ENCODE assay signal across 16 cellular contexts in genomic region chr10:123913688-123914268, GRCh38. TPM values are rescaled to one million over a fixed set of nuclear protein-coding genes. Genes with fewer than 3 reads are reported as not detected.
DNase-seq lines count a peak whose midpoint lies in the region; FAIRE-seq and TF ChIP-seq lines count a peak whose summit lies in the region.
"Had no signal": no experiment of that assay in that cellular context is flagged by ENCODE, and none has a peak within 500 bp of the region (broad histone marks: within the 10 kb centered on the region; RNA-seq: fewer than 3 reads in every experiment).

No MANE protein-coding gene starts in this region.

- TF ChIP-seq POLR2A in H1 (IDR thresholded peaks at IDR 0.05; ENCODE audit: control extremely low read depth in 1 of 2, low read depth in 2 of 2, low read length in 2 of 2): no peak

- H4K20me1 ChIP-seq in H1 (replicated peaks in 1 of 2; ENCODE audit: control insufficient read depth in 1 of 2, insufficient read depth in 2 of 2, low read length in 2 of 2): no peaks in the 10 kb centered on the region
- no peaks in the 10 kb centered on the region for H4K20me1 ChIP-seq in neural progenitor cell (ENCODE audit: low read depth)

- no peak overlapping the region for H3K18ac ChIP-seq in H1 (ENCODE audit: extremely low read depth, low read length)

- H3K27me3 ChIP-seq in H1 (replicated peaks in 1 of 4; ENCODE audit: control insufficient read depth in 3 of 4, extremely low read depth in 1 of 4, insufficient read depth in 3 of 4, low read length in 3 of 4) (no peaks in the 10 kb centered on the region; a peak in 1 of 7 replicates), neural progenitor cell (no peaks in the 10 kb centered on the region)

- H3K4me3 ChIP-seq in H1 (ENCODE audit: extremely low read depth in 1 of 4, insufficient read depth in 2 of 4, low read depth in 3 of 4, low read length in 4 of 4) (no peak overlapping the region), neural progenitor cell (no peak overlapping the region)

- peaks cover 4% of the 10 kb centered on the region for H3K9me3 Mint-ChIP-seq in neural progenitor cell
- H3K9me3 Mint-ChIP-seq: stimulated activated naive CD8-positive, alpha-beta T cell treated with anti-CD3 and anti-CD28 coated beads, Interleukin-15, Interleukin-2, amounts not matched to agents 100 ng/mL and 50 ng/mL, for 24 hours had no signal

- H3K4me1 ChIP-seq in H1 (replicated peaks in 1 of 4; ENCODE audit: control insufficient read depth in 3 of 4, insufficient read depth in 4 of 4, low read length in 3 of 4) (peaks cover 0 to 11% (median 5%) of the 10 kb centered on the region in 4 experiments; a peak in 6 of 7 replicates), neural progenitor cell (peaks cover 11% of the 10 kb centered on the region)

- CTCF ChIA-PET in H1 (lab: Charles Lee; ENCODE audit: partially characterized antibody): interaction anchor here (1.4 to 5.4 kb wide), 7 partner anchors 10 to 250 kb away, joined by 3 to 24 read pairs (median 4); no protein-coding TSS in a partner anchor

- H2AFZ ChIP-seq in H1 (ENCODE audit: low read length): no peak overlapping the region
- H2AFZ ChIP-seq in neural progenitor cell (replicated peaks): no peak overlapping the region

- no peak overlapping the region for H3K14ac ChIP-seq in H1 (ENCODE audit: insufficient read length)

- no peak overlapping the region for H3K4me3 Mint-ChIP-seq in neural progenitor cell
- H3K4me3 Mint-ChIP-seq: activated T-helper 17 cell treated with anti-CD3 and anti-CD28 coated beads, Interleukin-2, amount 50 U/mL, for 72 hours; stimulated activated naive CD8-positive, alpha-beta T cell treated with anti-CD3 and anti-CD28 coated beads, Interleukin-15, Interleukin-2, amounts not matched to agents 100 ng/mL and 50 ng/mL, for 24 hours had no signal

- 76% methylated on average over 8 of the region's 8 CpGs; no CpG with 5 or more reads in 1 of the 2 experiments for WGBS in H1 (ENCODE audit: extremely low coverage in 1 of 2, insufficient coverage in 1 of 2, insufficient read length in 1 of 2, insufficient replicate concordance in 2 of 2, low coverage in 1 of 2, low lambda C conversion rate in 2 of 2, missing lambda C conversion rate in 1 of 2), 2 experiments

- peaks cover 25% of the 10 kb centered on the region for H3K4me1 Mint-ChIP-seq in neural progenitor cell
- H3K4me1 Mint-ChIP-seq: activated T-helper 17 cell treated with anti-CD3 and anti-CD28 coated beads, Interleukin-2, amount 50 U/mL, for 72 hours had no signal

- H3K23me2 ChIP-seq in H1 (ENCODE audit: low read depth, low read length): peaks cover 3% of the 10 kb centered on the region; the same call in 1 of the 2 replicates

- H3K79me1 ChIP-seq in H1 (ENCODE audit: low read depth, low read length): no peaks in the 10 kb centered on the region

- no peak overlapping the region for H3K27ac ChIP-seq in H1 (ENCODE audit: low read depth, low read length)
- no peak overlapping the region for H3K27ac ChIP-seq in neural progenitor cell
- H3K27ac ChIP-seq in caudate nucleus (ENCODE audit: low read depth, low read length): no peak overlapping the region
- H3K27ac ChIP-seq: 22Rv1 had no signal

- H3K36me3 ChIP-seq in H1 (ENCODE audit: control insufficient read depth in 2 of 4, insufficient read depth in 4 of 4, low read length in 3 of 4): no peaks in the 10 kb centered on the region
- no peaks in the 10 kb centered on the region for H3K36me3 ChIP-seq in neural progenitor cell

- no peak overlapping the region for H3K27ac Mint-ChIP-seq in neural progenitor cell
- H3K27ac Mint-ChIP-seq: activated T-helper 17 cell treated with anti-CD3 and anti-CD28 coated beads, Interleukin-2, amount 50 U/mL, for 72 hours; stimulated activated naive CD8-positive, alpha-beta T cell treated with anti-CD3 and anti-CD28 coated beads, Interleukin-15, Interleukin-2, amounts not matched to agents 100 ng/mL and 50 ng/mL, for 24 hours had no signal

- peak; percentile 8 for DNase-seq in NCI-H1092 treated with DMSO at 0.1 percent for 48 hours (lab: John Stamatoyannopoulos, UW)
- no peak for DNase-seq in NCI-H1092 (lab: John Stamatoyannopoulos, UW)
- peak; percentile 10 for DNase-seq in NAMALWA (ENCODE audit: low spot score)
- no peak for DNase-seq in H1 (ENCODE audit: low read depth in 1 of 2, low spot score in 2 of 2)
- peak; percentile 58 for DNase-seq in neural progenitor cell (ENCODE audit: low spot score)
- no peak for DNase-seq in activated CD8-positive, alpha-beta memory T cell treated with anti-CD3 and anti-CD28 coated beads, Interleukin-2, amount 50 U/mL, for 48 hours
- DNase-seq in RCC 7860 (ENCODE audit: low spot score): no peak
- no peak for DNase-seq in caudate nucleus (lab: John Stamatoyannopoulos, UW)
- DNase-seq: activated CD4-positive, alpha-beta T cell treated with anti-CD3 and anti-CD28 coated beads for 1 hour; DMS153; NCI-H2081; stimulated activated CD4-positive, alpha-beta T cell treated with anti-CD3 and anti-CD28 coated beads, Interleukin-1b, Interleukin-23, amount 100 ng/mL, for 48 hours had no signal

- H3K56ac ChIP-seq in H1 (replicated peaks; ENCODE audit: insufficient read length, low read depth, low read length): no peak overlapping the region

- TF ChIP-seq RAD21 in H1 (IDR thresholded peaks at IDR 0.05 in 1 of 2, conservative IDR thresholded peaks at IDR 0.05 in 1 of 2; ENCODE audit: low read depth in 2 of 2, low read length in 2 of 2): no peak

- H3K79me2 ChIP-seq in H1 (ENCODE audit: control insufficient read depth in 1 of 2, insufficient read depth in 2 of 2, low read length in 2 of 2) (no peaks in the 10 kb centered on the region), neural progenitor cell (ENCODE audit: low read depth) (no peaks in the 10 kb centered on the region)

- no peak overlapping the region for H2BK12ac ChIP-seq in H1 (ENCODE audit: low read depth, low read length)

- 0 out of 2 replicates have a peak overlapping the region, but pooled peaks have one; percentile 4 for H2BK5ac ChIP-seq in H1 (ENCODE audit: low read depth, low read length)

- no peak for TF ChIP-seq EP300 in H1 (IDR thresholded peaks at IDR 0.05; ENCODE audit: borderline replicate concordance in 1 of 2, low read depth in 2 of 2, low read length in 2 of 2)

- H2BK120ac ChIP-seq in H1 (replicated peaks; ENCODE audit: low read depth, low read length): no peak overlapping the region

- H3K27me3 Mint-ChIP-seq in neural progenitor cell (ENCODE audit: insufficient read depth, low read depth): peaks cover 12% of the 10 kb centered on the region

- H2BK15ac ChIP-seq in H1 (ENCODE audit: low read length): no peak overlapping the region

- POLR2A ChIA-PET in H1 (lab: Charles Lee; ENCODE audit: partially characterized antibody): interaction anchor here (1.5 kb wide), 1 partner anchor 16 kb away, joined by 4 read pairs; no protein-coding TSS in a partner anchor

- H3K9me3 ChIP-seq in H1 (ENCODE audit: insufficient read depth in 2 of 2, low read depth in 1 of 2, low read length in 1 of 2) (no peaks in the 10 kb centered on the region), neural progenitor cell (ENCODE audit: low read depth) (no peaks in the 10 kb centered on the region)

- H3K4me2 ChIP-seq in H1 (ENCODE audit: insufficient read depth in 1 of 2, low read depth in 2 of 2, low read length in 2 of 2) (peak overlapping the region in 1 of 2 experiments; percentile 22; a peak in 1 of 4 replicates), neural progenitor cell (peak overlapping the region; percentile 22)

- no peak overlapping the region for H4K91ac ChIP-seq in H1 (replicated peaks; ENCODE audit: insufficient read length, low read length)

- H2AK5ac ChIP-seq in H1 (ENCODE audit: low read depth, low read length): no peak overlapping the region

- H3K36me3 Mint-ChIP-seq in neural progenitor cell: no peaks in the 10 kb centered on the region

- no peak overlapping the region for H3K9ac ChIP-seq in H1 (replicated peaks in 1 of 4; ENCODE audit: extremely low read depth in 1 of 4, low read depth in 3 of 4, low read length in 3 of 4)
- no peak overlapping the region for H3K9ac ChIP-seq in neural progenitor cell

- no peak for TF ChIP-seq CTCF in H1 (IDR thresholded peaks at IDR 0.05; ENCODE audit: control extremely low read depth in 1 of 3, insufficient read depth in 1 of 3, low read depth in 1 of 3, low read length in 3 of 3)
- no peak for TF ChIP-seq CTCF in neural progenitor cell (IDR thresholded peaks at IDR 0.05)

- H2BK20ac ChIP-seq in H1 (ENCODE audit: low read length): no peak overlapping the region; the same call in 1 of the 2 replicates

- no peak overlapping the region for H4K5ac ChIP-seq in H1 (ENCODE audit: insufficient read length, low read depth, low read length)

- peak; percentile 60 for FAIRE-seq in H1 (lab: Jason Lieb, UNC)
- no peak for FAIRE-seq in RCC 7860 (lab: Jason Lieb, UNC)

- H3K23ac ChIP-seq in H1 (ENCODE audit: insufficient read length): no peak overlapping the region

- H3K4ac ChIP-seq in H1 (replicated peaks; ENCODE audit: insufficient read length, low read depth, low read length): no peak overlapping the region

- H4K8ac ChIP-seq in H1 (ENCODE audit: extremely low read depth, insufficient read depth, low read length): no peak overlapping the region

- H3F3A ChIP-seq in neural progenitor cell (ENCODE audit: low read depth): no peaks in the 10 kb centered on the region

TF ChIP-seq in H1, 55 proteins besides CTCF, POLR2A, EP300 and RAD21:
- no peak for TF ChIP-seq TCF12 (IDR thresholded peaks at IDR 0.05; ENCODE audit: low read depth, low read length)
- TF ChIP-seq GABPA (IDR thresholded peaks at IDR 0.05; ENCODE audit: borderline replicate concordance, insufficient read depth, low read length): no peak
- TF ChIP-seq SRF (IDR thresholded peaks at IDR 0.05; ENCODE audit: low read depth, low read length): no peak
- no peak for TF ChIP-seq KDM5A (IDR thresholded peaks at IDR 0.05; ENCODE audit: low read length)
- no peak for TF ChIP-seq POU5F1 (IDR thresholded peaks at IDR 0.05; ENCODE audit: low read depth, low read length)
- TF ChIP-seq FOSL1 (IDR thresholded peaks at IDR 0.05; ENCODE audit: insufficient read depth, low read depth, low read length): no peak
- no peak for TF ChIP-seq EGR1 (IDR thresholded peaks at IDR 0.05; ENCODE audit: borderline replicate concordance, low read depth, low read length)
- TF ChIP-seq SIX5 (IDR thresholded peaks at IDR 0.05; ENCODE audit: low read depth, low read length): no peak

RNA-seq across cellular contexts. Expression of gene CPXM2, which starts 22.2 kb away (rescaled TPM):
- total RNA-seq in H1 (2021; fragmentation: NEBNext Ultra II Directional; extraction: Animal tissue kit (Norgen Biotek cat#: 25700)): 2.5 and 2.9 TPM in 2 replicates
- polyA plus RNA-seq in H1 (2011; rRNA removed): 2.3 and 2.4 TPM in 2 replicates
- 3.1 TPM for polyA plus RNA-seq in H1 (2011; cell fraction: cytosol; rRNA removed)
- 3.8 TPM for polyA plus RNA-seq in H1 (2011; cell fraction: nucleus; rRNA removed)
- polyA plus RNA-seq in H1 (2012, experiment 1 of 2): 2.6 to 5.1 TPM (median 3.9 TPM) in 4 replicates
- 1.0 TPM for polyA plus RNA-seq in H1 (2012, experiment 2 of 2)
- polyA plus RNA-seq in H1 (2013, experiment 1 of 2): 2.9 TPM
- polyA plus RNA-seq in H1 (2013, experiment 2 of 2): 3.0 TPM
- polyA minus RNA-seq in H1 (2011; rRNA and poly(A)+ RNA removed): 1.6 and 2.1 TPM in 2 replicates
- polyA minus RNA-seq in H1 (2011; cell fraction: cytosol; rRNA and poly(A)+ RNA removed): 2.1 TPM
- polyA minus RNA-seq in H1 (2011; cell fraction: nucleus; rRNA and poly(A)+ RNA removed): 5.0 TPM
- not detected in 2 replicates for total RNA-seq in neural progenitor cell (ENCODE audit: low replicate concordance)
- total RNA-seq: activated T-helper 17 cell treated with anti-CD3 and anti-CD28 coated beads, Interleukin-2, amount 50 U/mL, for 72 hours; fibroblast of villous mesenchyme had no signal

Comparison
In these comparisons a context has a peak if more than half of its experiments do, and no peak if none do; other contexts are left out.
1. DNase-seq: peak in NCI-H1092 treated with DMSO at 0.1 percent for 48 hours (single experiment), NAMALWA (single experiment) and neural progenitor cell (single experiment); none in NCI-H1092 (single experiment), H1 (0 of 2), activated CD8-positive, alpha-beta memory T cell treated with anti-CD3 and anti-CD28 coated beads, Interleukin-2, amount 50 U/mL, for 48 hours (single experiment), RCC 7860 (single experiment) and caudate nucleus (0 of 61).